In genomic region chr9:92098638-92099037, GRCh38 we compare ENCODE assay signal across 10 cellular contexts. TPM values are rescaled to one million over a fixed set of nuclear protein-coding genes. Genes with fewer than 3 reads are reported as not detected.
DNase-seq lines count a peak whose midpoint lies in the region; ATAC-seq and TF ChIP-seq lines count a peak whose summit lies in the region.
"Had no signal": no experiment of that assay in that cellular context is flagged by ENCODE, and none has a peak within 500 bp of the region (broad histone marks: within the 10 kb centered on the region; RNA-seq: fewer than 3 reads in every experiment).

No MANE protein-coding gene starts in this region.

- CTCF ChIA-PET in CD4-positive, alpha-beta T cell (lab: Charles Lee), result no interaction called here

- H2AFZ ChIP-seq in MM.1S (ENCODE audit: low read length), result no peak overlapping the region

- H3K27me3 Mint-ChIP-seq in CD4-positive, alpha-beta T cell, result no peaks in the 10 kb centered on the region

- H4K20me1 ChIP-seq in MM.1S (ENCODE audit: insufficient read depth, low read length), result no peaks in the 10 kb centered on the region

- intact Hi-C loops in CD4-positive, alpha-beta T cell (cut with DNase I, micrococcal nuclease), result no loop called here

- POLR2A ChIA-PET in CD4-positive, alpha-beta T cell (lab: Charles Lee), result no interaction called here

- peaks cover 84% of the 10 kb centered on the region for H3K36me3 Mint-ChIP-seq in CD4-positive, alpha-beta T cell (ENCODE audit: low read depth)

- H3K4me1 Mint-ChIP-seq in CD4-positive, alpha-beta T cell (ENCODE audit: low read depth), result peaks cover 52% of the 10 kb centered on the region

- H3K27me3 ChIP-seq in CD4-positive, alpha-beta T cell (ENCODE audit: control insufficient read depth, insufficient read depth, low read length), result no peaks in the 10 kb centered on the region
- no peaks in the 10 kb centered on the region for H3K27me3 ChIP-seq in HUES64 (ENCODE audit: insufficient read depth, low read length)
- no peaks in the 10 kb centered on the region for H3K27me3 ChIP-seq in MM.1S (replicated peaks; ENCODE audit: insufficient read depth, low read length)
- H3K27me3 ChIP-seq in MG63, result no peaks in the 10 kb centered on the region

- no peaks in the 10 kb centered on the region for H3K9me3 Mint-ChIP-seq in CD4-positive, alpha-beta T cell

- 100% methylated on average over 1 of the region's 1 CpG for WGBS in HUES64

- no peak overlapping the region for H3K4me2 ChIP-seq in MM.1S (ENCODE audit: low read depth, low read length)

- H3K9me2 ChIP-seq in MM.1S (replicated peaks; ENCODE audit: insufficient read depth, low read length), result no peaks in the 10 kb centered on the region

- H3K4me1 ChIP-seq in HUES64 (ENCODE audit: insufficient read depth, low read length), result peaks cover 27% of the 10 kb centered on the region
- no peaks in the 10 kb centered on the region for H3K4me1 ChIP-seq in MM.1S (ENCODE audit: low read length)

- no peak for DNase-seq in CD4-positive, alpha-beta T cell
- DNase-seq in foreskin melanocyte (peak; percentile 7), hepatic stellate cell (ENCODE audit: low spot score) (no peak), MM.1S (no peak), MG63 (no peak)
- no peak for DNase-seq in stimulated activated CD4-positive, alpha-beta T cell treated with anti-CD3 and anti-CD28 coated beads, Interleukin-4, amount 100 ng/mL, for 24 hours
- DNase-seq: Karpas-422, NCI-H748 treated with DMSO at 0.1 percent for 48 hours had no signal

- no peak for TF ChIP-seq CTCF in CD4-positive, alpha-beta T cell (IDR thresholded peaks at IDR 0.05)
- no peak for TF ChIP-seq CTCF in MM.1S (IDR thresholded peaks at IDR 0.05; ENCODE audit: low read length)

- no peak overlapping the region for H3K27ac ChIP-seq in CD4-positive, alpha-beta T cell (ENCODE audit: low read depth, low read length)
- H3K27ac ChIP-seq in HUES64 (ENCODE audit: low read depth, low read length) (peak overlapping the region; percentile 23; the same call in 1 of the 2 replicates), MM.1S (ENCODE audit: low read length) (no peak overlapping the region)

- no peaks in the 10 kb centered on the region for H3K9me3 ChIP-seq in CD4-positive, alpha-beta T cell (ENCODE audit: control insufficient read depth, low read length)
- H3K9me3 ChIP-seq in HUES64 (ENCODE audit: insufficient read depth, low read depth, low read length), result no peaks in the 10 kb centered on the region
- H3K9me3 ChIP-seq in MM.1S (replicated peaks; ENCODE audit: insufficient read depth, low read length), result no peaks in the 10 kb centered on the region
- H3K9me3 ChIP-seq in MG63, result no peaks in the 10 kb centered on the region

- H3K9ac ChIP-seq in HUES64 (ENCODE audit: low read depth, low read length), result no peak overlapping the region; the same call in 1 of the 2 replicates
- H3K9ac ChIP-seq in MM.1S (ENCODE audit: low read length), result no peak overlapping the region

- H3K36me3 ChIP-seq in HUES64 (ENCODE audit: insufficient read depth, low read length) (peaks cover 19% of the 10 kb centered on the region; the same call in 1 of the 2 replicates), MM.1S (replicated peaks; ENCODE audit: insufficient read depth, low read length) (no peaks in the 10 kb centered on the region), MG63 (peaks cover 11% of the 10 kb centered on the region)

- H3K4me3 Mint-ChIP-seq in CD4-positive, alpha-beta T cell, result peak overlapping the region; percentile 73

- 0 out of 2 replicates have a peak, but pooled peaks cover 4% of the 10 kb centered on the region for H3K79me2 ChIP-seq in MM.1S (ENCODE audit: low read length)

- ATAC-seq in CD4-positive, alpha-beta T cell (ENCODE audit: poor library complexity), result peak; percentile 17
- peak; percentile 85 for ATAC-seq in GM19452 (IDR thresholded peaks at IDR 0.05; ENCODE audit: unreplicated experiment)

- H3F3A ChIP-seq in MM.1S (ENCODE audit: insufficient read depth, low read length), result no peaks in the 10 kb centered on the region

- peak overlapping the region; percentile 68 for H3K27ac Mint-ChIP-seq in CD4-positive, alpha-beta T cell

- H3K4me3 ChIP-seq in HUES64 (ENCODE audit: low read length) (no peak overlapping the region), MM.1S (ENCODE audit: low read length) (no peak overlapping the region), MG63 (no peak overlapping the region)

RNA-seq across cellular contexts. Expression of gene SPTLC1, which starts 16.6 kb away (rescaled TPM):
- 10 to 100 TPM; 40.9 to 43.0 TPM for total RNA-seq in CD4-positive, alpha-beta T cell
- polyA plus RNA-seq in HUES64 (2013, experiment 1 of 2), result 55.3 TPM
- 50.3 TPM for polyA plus RNA-seq in HUES64 (2013, experiment 2 of 2)
- total RNA-seq in MG63 (2014; rRNA removed; shearing (Covaris generic); ENCODE audit: low replicate concordance), result 35.3 and 42.1 TPM in 2 replicates
